Comparison of ENCODE assay signal across 17 cellular contexts in the genomic region with DNA sequence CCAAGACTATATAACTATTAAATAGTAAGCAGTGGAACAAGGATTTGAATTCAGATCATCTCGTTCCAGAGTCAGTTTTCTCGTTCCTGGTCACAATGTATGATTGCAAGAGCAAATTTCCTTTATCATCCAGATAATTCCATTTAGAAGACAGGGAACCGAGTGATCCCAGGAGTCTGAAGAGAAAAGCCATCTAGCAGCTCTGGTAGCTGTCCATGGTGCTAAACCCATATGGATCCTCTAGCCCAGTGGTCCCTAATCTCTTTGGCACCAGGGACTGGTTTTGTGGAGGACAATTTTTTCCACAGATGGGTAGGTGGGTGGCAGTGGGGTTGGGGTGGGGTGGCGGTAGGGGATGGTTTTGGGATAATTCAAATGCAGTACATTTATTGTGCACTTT.
A peak's percentile ranks its signal among the peaks of the same experiment; 100 is the strongest.
DNase-seq lines count a peak whose midpoint lies in the region; ATAC-seq and TF ChIP-seq lines count a peak whose summit lies in the region.
"Had no signal": no experiment of that assay in that cellular context is flagged by ENCODE, and none has a peak within 500 bp of the region (broad histone marks: within the 10 kb centered on the region; RNA-seq: fewer than 3 reads in every experiment).

No MANE protein-coding gene starts in this region.

- ATAC-seq in DND-41 (ENCODE audit: insufficient read depth, low read depth) (no peak), HG02588 (IDR thresholded peaks at IDR 0.05; ENCODE audit: unreplicated experiment) (no peak)
- ATAC-seq: right cardiac atrium had no signal

- POLR2A ChIA-PET in CD4-positive, alpha-beta memory T cell (lab: Charles Lee; ENCODE audit: partially characterized antibody), result no interaction called here

- H3K79me2 ChIP-seq in DND-41 (ENCODE audit: insufficient read depth, low read length), result no peaks in the 10 kb centered on the region

- H3K4me1 ChIP-seq in DND-41 (ENCODE audit: insufficient read depth, low read length), result no peaks in the 10 kb centered on the region
- H3K4me1 ChIP-seq in CD4-positive, alpha-beta memory T cell (ENCODE audit: insufficient read depth, low read length), result no peaks in the 10 kb centered on the region
- H3K4me1 ChIP-seq: stomach had no signal

- H3K4me3 ChIP-seq in DND-41 (ENCODE audit: low read depth in 1 of 2, low read length in 2 of 2), result no peak overlapping the region
- no peak overlapping the region for H3K4me3 ChIP-seq in brain microvascular endothelial cell (ENCODE audit: low read depth, low read length)
- H3K4me3 ChIP-seq in CD4-positive, alpha-beta memory T cell (ENCODE audit: low read length in 2 of 2), result no peak overlapping the region
- H3K4me3 ChIP-seq: stomach had no signal

- H3K9me3 Mint-ChIP-seq in CD4-positive, alpha-beta memory T cell, result peaks cover 0 to 15% (median 10%) of the 10 kb centered on the region in 8 donors
- H3K9me3 Mint-ChIP-seq in chondrocyte (ENCODE audit: low read depth), result peaks cover 25% of the 10 kb centered on the region
- peaks cover 19% of the 10 kb centered on the region for H3K9me3 Mint-ChIP-seq in osteocyte (ENCODE audit: unreplicated experiment)

- H3K4me1 Mint-ChIP-seq in CD4-positive, alpha-beta memory T cell, result no peaks in the 10 kb centered on the region
- no peaks in the 10 kb centered on the region for H3K4me1 Mint-ChIP-seq in chondrocyte (ENCODE audit: low read depth)
- no peaks in the 10 kb centered on the region for H3K4me1 Mint-ChIP-seq in osteocyte (ENCODE audit: unreplicated experiment)

- no peak overlapping the region for H2AFZ ChIP-seq in DND-41 (ENCODE audit: low read depth, low read length)

- no peak for TF ChIP-seq CTCF in DND-41 (IDR thresholded peaks at IDR 0.05; ENCODE audit: borderline replicate concordance, extremely low read depth, low read length, poor library complexity, severe bottlenecking)
- TF ChIP-seq CTCF in brain microvascular endothelial cell (IDR thresholded peaks at IDR 0.05; ENCODE audit: low read depth, low read length, missing control alignments), result no peak
- TF ChIP-seq CTCF in chondrocyte (IDR thresholded peaks at IDR 0.05), result no peak
- TF ChIP-seq CTCF in osteocyte (IDR thresholded peaks at IDR 0.05), result no peak

- CTCF ChIA-PET in CD4-positive, alpha-beta memory T cell (lab: Charles Lee; ENCODE audit: partially characterized antibody), result no interaction called here

- no peak overlapping the region for H3K27ac Mint-ChIP-seq in CD4-positive, alpha-beta memory T cell
- H3K27ac Mint-ChIP-seq in chondrocyte (ENCODE audit: unreplicated experiment) (no peak overlapping the region), osteocyte (ENCODE audit: unreplicated experiment) (no peak overlapping the region)
- H3K27ac Mint-ChIP-seq: CD4-positive, alpha-beta T cell had no signal

- no peaks in the 10 kb centered on the region for H3K9me3 ChIP-seq in DND-41 (ENCODE audit: insufficient read depth, low read length, severe bottlenecking)
- no peaks in the 10 kb centered on the region for H3K9me3 ChIP-seq in CD4-positive, alpha-beta memory T cell (ENCODE audit: control insufficient read depth in 1 of 2, low read length in 2 of 2)

- DNase-seq in DND-41 (peak; percentile 27), LoVo (ENCODE audit: low spot score) (peak; percentile 23), brain microvascular endothelial cell (peak; percentile 27), iris pigment epithelial cell (ENCODE audit: low read depth) (peak; percentile 11), chondrocyte (ENCODE audit: low spot score) (no peak), osteocyte (ENCODE audit: extremely low spot score, unreplicated experiment) (no peak)
- DNase-seq in CD4-positive, alpha-beta memory T cell, result no peak
- DNase-seq: activated CD8-positive, alpha-beta memory T cell treated with anti-CD3 and anti-CD28 coated beads for 24 hours; activated naive CD4-positive, alpha-beta T cell treated with Interleukin-2 at 50 U/mL for 16 hours; CD4-positive, alpha-beta T cell; kidney glomerular epithelial cell; NCI-H1417 treated with DMSO at 0.1 percent for 48 hours; NCI-H524; right cardiac atrium; Right ventricle myocardium superior; stomach had no signal

- no peak overlapping the region for H3K4me2 ChIP-seq in DND-41 (ENCODE audit: insufficient read depth, low read length)

- H3K27ac ChIP-seq in DND-41 (ENCODE audit: low read length) (no peak overlapping the region), brain microvascular endothelial cell (no peak overlapping the region)
- no peak overlapping the region for H3K27ac ChIP-seq in CD4-positive, alpha-beta memory T cell (ENCODE audit: low read depth, low read length)
- H3K27ac ChIP-seq: stomach had no signal

- H3K9ac ChIP-seq in DND-41 (ENCODE audit: low read depth, low read length), result no peak overlapping the region

- in situ Hi-C loops in brain microvascular endothelial cell (cut with HindIII; ENCODE audit: low pct_ligation_motif_present, low sequenced_read_pairs), result no loop called here

- H3K27me3 Mint-ChIP-seq in CD4-positive, alpha-beta memory T cell, result peaks cover 7 to 29% of the 10 kb centered on the region in 2 donors
- peaks cover 10% of the 10 kb centered on the region for H3K27me3 Mint-ChIP-seq in chondrocyte (ENCODE audit: low read depth)
- H3K27me3 Mint-ChIP-seq in osteocyte (ENCODE audit: unreplicated experiment), result no peaks in the 10 kb centered on the region

- H3K27me3 ChIP-seq in DND-41 (ENCODE audit: insufficient read depth, low read length, poor library complexity) (no peaks in the 10 kb centered on the region), brain microvascular endothelial cell (replicated peaks) (no peaks in the 10 kb centered on the region)
- no peaks in the 10 kb centered on the region for H3K27me3 ChIP-seq in CD4-positive, alpha-beta memory T cell (ENCODE audit: insufficient read depth, low read length)

- H4K20me1 ChIP-seq in DND-41 (ENCODE audit: insufficient read depth, low read length), result no peaks in the 10 kb centered on the region

- H3K4me3 Mint-ChIP-seq in CD4-positive, alpha-beta memory T cell, result no peak overlapping the region
- H3K4me3 Mint-ChIP-seq in chondrocyte (ENCODE audit: unreplicated experiment), result no peak overlapping the region
- H3K4me3 Mint-ChIP-seq in osteocyte (ENCODE audit: unreplicated experiment), result no peak overlapping the region
- H3K4me3 Mint-ChIP-seq: CD4-positive, alpha-beta T cell had no signal

- intact Hi-C loops in CD4-positive, alpha-beta memory T cell (cut with micrococcal nuclease), result no loop called here

- no peaks in the 10 kb centered on the region for H3K36me3 Mint-ChIP-seq in CD4-positive, alpha-beta memory T cell
- H3K36me3 Mint-ChIP-seq in chondrocyte (ENCODE audit: low read depth), result no peaks in the 10 kb centered on the region
- no peaks in the 10 kb centered on the region for H3K36me3 Mint-ChIP-seq in osteocyte (ENCODE audit: unreplicated experiment)

- no peaks in the 10 kb centered on the region for H3K36me3 ChIP-seq in DND-41 (ENCODE audit: insufficient read depth, low read length)
- H3K36me3 ChIP-seq in brain microvascular endothelial cell (replicated peaks), result no peaks in the 10 kb centered on the region
- H3K36me3 ChIP-seq in CD4-positive, alpha-beta memory T cell (ENCODE audit: insufficient read depth, low read length), result no peaks in the 10 kb centered on the region
- H3K36me3 ChIP-seq: stomach had no signal

Comparison
In these comparisons a context has a peak if more than half of its experiments do, and no peak if none do; other contexts are left out.
1. DNase-seq: peak in DND-41 (single experiment), LoVo (single experiment), brain microvascular endothelial cell (single experiment) and iris pigment epithelial cell (single experiment); none in CD4-positive, alpha-beta memory T cell (0 of 5), chondrocyte (single experiment) and osteocyte (single experiment).